14 cellular contexts compared by ENCODE assay signal in genomic region chr10:69465457-69466157, GRCh38. TPM values are rescaled to one million over a fixed set of nuclear protein-coding genes. Genes with fewer than 3 reads are reported as not detected.
DNase-seq lines count a peak whose midpoint lies in the region; ATAC-seq, FAIRE-seq and TF ChIP-seq lines count a peak whose summit lies in the region.
"Had no signal": no experiment of that assay in that cellular context is flagged by ENCODE, and none has a peak within 500 bp of the region (broad histone marks: within the 10 kb centered on the region; RNA-seq: fewer than 3 reads in every experiment).

No MANE protein-coding gene starts in this region.

- H3K36me3 Mint-ChIP-seq in CD4-positive, alpha-beta memory T cell = peaks cover 0 to under 1% of the 10 kb centered on the region in 2 donors
- H3K36me3 Mint-ChIP-seq: CD14-positive monocyte, mesothelial cell of epicardium had no signal

- no peak for TF ChIP-seq EP300 in sigmoid colon (IDR thresholded peaks at IDR 0.05)

- H3K36me3 ChIP-seq in CD4-positive, alpha-beta memory T cell (ENCODE audit: insufficient read depth, low read length) = no peaks in the 10 kb centered on the region
- H3K36me3 ChIP-seq in Peyer's patch (no peaks in the 10 kb centered on the region), esophagus (ENCODE audit: control insufficient read depth in 2 of 2, insufficient read depth in 2 of 2, low read length in 1 of 2) (no peaks in the 10 kb centered on the region), sigmoid colon (no peaks in the 10 kb centered on the region)

- CTCF ChIA-PET in CD4-positive, alpha-beta memory T cell (lab: Charles Lee; ENCODE audit: partially characterized antibody) = interaction anchor here (1.2 to 3.2 kb wide), 2 partner anchors 9 to 15 kb away, joined by 3 to 21 read pairs; partner anchors contain the start of gene TSPAN15

- peaks cover 0 to 2% of the 10 kb centered on the region in 2 donors for H3K27me3 Mint-ChIP-seq in CD4-positive, alpha-beta memory T cell

- peak overlapping the region; percentile 30 for H3K27ac ChIP-seq in CD4-positive, alpha-beta memory T cell (ENCODE audit: low read depth, low read length)
- peak overlapping the region in 3 of 4 donors; percentile 32 to 87 (median 84) for H3K27ac ChIP-seq in Peyer's patch
- H3K27ac ChIP-seq in esophagus (ENCODE audit: low read depth in 2 of 2, low read length in 1 of 2) = peak overlapping the region; percentile 35 to 73
- peak overlapping the region; percentile 79 to 93 (median 92) for H3K27ac ChIP-seq in sigmoid colon
- H3K27ac ChIP-seq: SK-N-MC had no signal

- peaks cover 11 to 66% (median 35%) of the 10 kb centered on the region in 4 donors for H3K4me1 Mint-ChIP-seq in CD4-positive, alpha-beta memory T cell

- intact Hi-C loops in CD4-positive, alpha-beta memory T cell (cut with micrococcal nuclease) = no loop called here
- intact Hi-C loops in sigmoid colon (cut with DNase I) = no loop called here

- no peak for ATAC-seq in HG03457 (IDR thresholded peaks at IDR 0.05; ENCODE audit: unreplicated experiment)

- POLR2A ChIA-PET in CD4-positive, alpha-beta memory T cell (lab: Charles Lee; ENCODE audit: partially characterized antibody) = interaction anchor here (1.0 to 1.6 kb wide), 2 partner anchors 13 to 42 kb away, joined by 3 to 4 read pairs; no protein-coding TSS in a partner anchor

- WGBS in esophagus, 2 donors = 81 to 82% methylated on average over 9 of the region's 9 CpGs
- WGBS in sigmoid colon, 2 donors = 82 to 91% methylated on average over 9 of the region's 9 CpGs

- TF ChIP-seq CTCF in Peyer's patch (IDR thresholded peaks at IDR 0.05) = no peak
- TF ChIP-seq CTCF in sigmoid colon (IDR thresholded peaks at IDR 0.05) = no peak

- no peak overlapping the region for H3K4me3 ChIP-seq in CD4-positive, alpha-beta memory T cell (ENCODE audit: low read length in 2 of 2)
- H3K4me3 ChIP-seq in Peyer's patch (no peak overlapping the region), esophagus (ENCODE audit: low read depth in 1 of 2, low read length in 2 of 2) (no peak overlapping the region), sigmoid colon (no peak overlapping the region)
- H3K4me3 ChIP-seq: SK-N-MC had no signal

- TF ChIP-seq POLR2A in Peyer's patch (IDR thresholded peaks at IDR 0.05) (no peak), sigmoid colon (IDR thresholded peaks at IDR 0.05) (no peak), H54 (IDR thresholded peaks at IDR 0.05; ENCODE audit: low read depth, low read length) (no peak)

- peaks cover 52% of the 10 kb centered on the region for H3K4me1 ChIP-seq in CD4-positive, alpha-beta memory T cell (ENCODE audit: insufficient read depth, low read length)
- peaks cover 0 to 41% (median 1%) of the 10 kb centered on the region in 4 donors for H3K4me1 ChIP-seq in Peyer's patch
- H3K4me1 ChIP-seq in esophagus (ENCODE audit: control insufficient read depth in 2 of 2, insufficient read depth in 2 of 2, low read length in 1 of 2) = peaks cover 0 to 16% of the 10 kb centered on the region in 2 donors
- peaks cover 0 to 97% (median 79%) of the 10 kb centered on the region in 4 donors for H3K4me1 ChIP-seq in sigmoid colon

- no peaks in the 10 kb centered on the region for H3K27me3 ChIP-seq in CD4-positive, alpha-beta memory T cell (ENCODE audit: insufficient read depth, low read length)
- H3K27me3 ChIP-seq in Peyer's patch (no peaks in the 10 kb centered on the region), esophagus (ENCODE audit: control insufficient read depth in 1 of 2, insufficient read depth in 2 of 2, low read length in 2 of 2) (no peaks in the 10 kb centered on the region), sigmoid colon (no peaks in the 10 kb centered on the region)

- FAIRE-seq in H54 (lab: Jason Lieb, UNC) = no peak

- peak overlapping the region; percentile 4 to 72 (median 50) for H3K4me3 Mint-ChIP-seq in CD4-positive, alpha-beta memory T cell
- H3K4me3 Mint-ChIP-seq: CD14-positive monocyte, mesothelial cell of epicardium had no signal

- no peaks in the 10 kb centered on the region for H3K9me3 Mint-ChIP-seq in CD4-positive, alpha-beta memory T cell
- H3K9me3 Mint-ChIP-seq: CD14-positive monocyte, mesothelial cell of epicardium had no signal

- peak overlapping the region; percentile 85 to 92 (median 88) for H3K27ac Mint-ChIP-seq in CD4-positive, alpha-beta memory T cell
- H3K27ac Mint-ChIP-seq: mesothelial cell of epicardium had no signal

- peak in 3 of 5 donors; percentile 4 to 51 (median 22) for DNase-seq in CD4-positive, alpha-beta memory T cell
- no peak for DNase-seq in Peyer's patch
- no peak for DNase-seq in sigmoid colon
- no peak for DNase-seq in H54 (ENCODE audit: insufficient read length, low spot score)
- no peak for DNase-seq in NCI-H146 treated with DMSO at 0.1 percent for 48 hours (lab: John Stamatoyannopoulos, UW; ENCODE audit: unreplicated experiment)
- DNase-seq in stimulated activated CD4-positive, alpha-beta T cell treated with anti-CD3 and anti-CD28 coated beads, Interleukin-1b, Interleukin-23, amount 100 ng/mL, for 48 hours = no peak
- DNase-seq: activated CD4-positive, alpha-beta T cell treated with anti-CD3 and anti-CD28 coated beads for 48 hours; NCI-H1436 treated with DMSO at 0.1 percent for 48 hours; NCI-H774 had no signal

- no peaks in the 10 kb centered on the region for H3K9me3 ChIP-seq in CD4-positive, alpha-beta memory T cell (ENCODE audit: control insufficient read depth in 1 of 2, low read length in 2 of 2)
- H3K9me3 ChIP-seq in Peyer's patch = no peaks in the 10 kb centered on the region
- H3K9me3 ChIP-seq in esophagus (ENCODE audit: control insufficient read depth in 2 of 2, insufficient read depth in 1 of 2, low read depth in 1 of 2, low read length in 1 of 2) = no peaks in the 10 kb centered on the region
- no peaks in the 10 kb centered on the region for H3K9me3 ChIP-seq in sigmoid colon

RNA-seq across cellular contexts. Expression of gene TSPAN15, which starts 14.3 kb away (rescaled TPM):
- 1 to 10 TPM; 2.4 to 2.8 TPM for total RNA-seq in CD4-positive, alpha-beta memory T cell
- polyA plus RNA-seq in CD4-positive, alpha-beta memory T cell = 10 to 100 TPM; 15.9 to 18.1 TPM
- total RNA-seq in Peyer's patch = 100 to 1,000 TPM in 2 of 4 donors, 10 to 100 TPM in 2; 32.2 to 110 (median 94.4) TPM
- 10 to 100 TPM in 1 of 2 donors, 1 to 10 TPM in 1; 8.0 to 23.8 TPM for polyA plus RNA-seq in esophagus
- 10 to 100 TPM; 55.4 to 76.4 (median 67.4) TPM for total RNA-seq in sigmoid colon
- polyA plus RNA-seq in sigmoid colon = 100 to 1,000 TPM in 1 of 3 donors, 10 to 100 TPM in 2; 43.0 to 100 (median 70.9) TPM

RNA-seq across cellular contexts. Expression of gene TACR2, which starts 48.9 kb away (rescaled TPM):
- total RNA-seq in CD4-positive, alpha-beta memory T cell = under 1 TPM in 1 of 2 experiments, not detected in 1; 0.19 TPM
- polyA plus RNA-seq in CD4-positive, alpha-beta memory T cell = under 1 TPM in 1 of 2 donors, not detected in 1; 0.17 TPM
- 10 to 100 TPM in 1 of 4 donors, 1 to 10 TPM in 2, not detected in 1; 1.1 to 11.1 (median 3.2) TPM for total RNA-seq in Peyer's patch
- 1 to 10 TPM; 5.8 to 9.6 TPM for polyA plus RNA-seq in esophagus
- 100 to 1,000 TPM; 161 to 184 (median 170) TPM for total RNA-seq in sigmoid colon
- 10 to 100 TPM in 1 of 3 donors, 1 to 10 TPM in 1, not detected in 1; 6.0 to 14.4 TPM for polyA plus RNA-seq in sigmoid colon
- total RNA-seq: mesothelial cell of epicardium had no signal

Comparison
In these comparisons a context has a peak if more than half of its experiments do, and no peak if none do; other contexts are left out.
1. DNase-seq: peak in CD4-positive, alpha-beta memory T cell (3 of 5); none in Peyer's patch (0 of 3), sigmoid colon (single experiment), H54 (single experiment), NCI-H146 treated with DMSO at 0.1 percent for 48 hours (single experiment) and stimulated activated CD4-positive, alpha-beta T cell treated with anti-CD3 and anti-CD28 coated beads, Interleukin-1b, Interleukin-23, amount 100 ng/mL, for 48 hours (single experiment).
2. H3K27ac ChIP-seq: peak in every context shown above with its lines; median percentile 92 in sigmoid colon; 84 in Peyer's patch; 54 in esophagus; 30 in CD4-positive, alpha-beta memory T cell.
3. RNA of gene TSPAN15, which starts 14.3 kb away (total RNA-seq): 32.2 to 110 TPM in Peyer's patch and 55.4 to 76.4 TPM in sigmoid colon; 2.4 to 2.8 TPM in CD4-positive, alpha-beta memory T cell; every median in the first group is over 4 times any median in the second.
4. RNA of gene TACR2, which starts 48.9 kb away (total RNA-seq): 161 to 184 TPM in sigmoid colon; 1.1 to 11.1 TPM in Peyer's patch and 0.19 TPM in CD4-positive, alpha-beta memory T cell; every median in the first group is over 10 times any median in the second.